ENCODE assay signal across 20 cellular contexts in the genomic region with DNA sequence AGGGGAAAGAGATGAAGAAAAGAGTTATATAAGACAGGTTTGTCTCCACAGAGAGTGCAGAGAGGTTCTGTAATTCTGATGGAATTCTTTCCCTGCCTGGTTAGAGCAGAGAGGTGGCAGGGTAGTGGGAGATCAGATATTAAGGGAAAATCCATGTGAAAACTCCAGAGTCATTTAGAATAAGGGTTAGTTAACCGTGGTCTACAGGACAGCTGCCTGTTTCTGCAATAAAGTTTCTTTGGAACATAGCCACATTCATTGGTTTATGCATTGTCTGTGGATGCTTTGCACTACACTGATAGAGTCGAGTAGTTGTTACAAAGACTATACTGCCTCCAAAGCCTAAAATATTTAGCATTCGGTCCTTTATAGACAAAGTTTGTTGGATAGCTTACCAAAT.
"Had no signal": no experiment of that assay in that cellular context is flagged by ENCODE, and none has a peak within 500 bp of the region (broad histone marks: within the 10 kb centered on the region; RNA-seq: fewer than 3 reads in every experiment).

No MANE protein-coding gene starts in this region.

- DNase-seq: cortex of kidney; dorsolateral prefrontal cortex; effector CD8-positive, alpha-beta T cell; foreskin melanocyte; heart left ventricle; hippocampal formation; left colon; natural killer cell; nucleus accumbens; ovary; sigmoid colon; small intestine; stimulated activated CD4-positive, alpha-beta T cell treated with anti-CD3 and anti-CD28 coated beads, Interleukin-12 subunit alpha, Interleukin-12 subunit beta, amount 100 ng/mL, for 4 hours; stimulated activated naive CD8-positive, alpha-beta T cell treated with anti-CD3 and anti-CD28 coated beads, Interleukin-15, Interleukin-2, amounts not matched to agents 100 U/mL and 50 U/mL, for 24 hours; testis; upper lobe of right lung had no signal

- H3K9ac ChIP-seq: neural progenitor cell had no signal

- H3K27me3 ChIP-seq: dorsolateral prefrontal cortex, heart left ventricle, neural progenitor cell, ovary, right atrium auricular region, sigmoid colon, testis, tibial nerve, upper lobe of right lung, vagina had no signal

- H3K4me3 ChIP-seq: dorsolateral prefrontal cortex, heart left ventricle, neural progenitor cell, ovary, right atrium auricular region, sigmoid colon, testis, tibial nerve, upper lobe of right lung, vagina had no signal

- H3K4me1 ChIP-seq: neural progenitor cell, upper lobe of right lung had no signal

- H3K9me3 ChIP-seq: ovary, right atrium auricular region, testis, upper lobe of right lung, vagina had no signal

- H3K27ac ChIP-seq: heart left ventricle, neural progenitor cell, ovary, right atrium auricular region, sigmoid colon, testis, tibial nerve, upper lobe of right lung, vagina had no signal

- H3K36me3 ChIP-seq: heart left ventricle, neural progenitor cell, ovary, right atrium auricular region, sigmoid colon, upper lobe of right lung, vagina had no signal

- ATAC-seq: heart left ventricle; left colon; natural killer cell; stimulated activated naive CD8-positive, alpha-beta T cell treated with anti-CD3 and anti-CD28 coated beads, Interleukin-15, Interleukin-2, amounts not matched to agents 100 U/mL and 50 U/mL, for 24 hours; upper lobe of right lung had no signal

- H2AFZ ChIP-seq: neural progenitor cell had no signal

- H3K4me2 ChIP-seq: neural progenitor cell had no signal
